In the genomic region with DNA sequence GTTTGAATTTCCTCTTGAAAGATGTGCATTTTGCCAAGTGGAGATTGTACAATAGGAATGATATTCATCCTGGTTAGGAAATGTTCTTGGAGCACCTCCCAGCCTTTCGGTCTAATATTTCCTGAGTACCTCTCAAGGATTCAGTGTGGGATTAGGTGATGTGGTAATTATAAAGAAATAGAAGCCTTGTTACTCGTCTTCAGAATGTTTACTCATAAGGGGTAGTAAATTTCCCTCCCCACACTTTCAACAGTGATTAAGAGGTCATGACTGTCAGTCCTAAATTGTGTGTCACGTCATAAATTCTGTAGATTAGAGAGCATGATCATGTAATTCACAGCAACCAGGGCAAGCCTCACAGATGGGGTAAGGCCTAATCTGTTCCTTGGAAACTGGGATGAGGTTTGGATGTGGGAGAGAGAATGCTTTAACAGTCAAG, we compare ENCODE assay signal across 10 cellular contexts.
DNase-seq lines count a peak whose midpoint lies in the region; ATAC-seq and TF ChIP-seq lines count a peak whose summit lies in the region.
"Had no signal": no experiment of that assay in that cellular context is flagged by ENCODE, and none has a peak within 500 bp of the region (broad histone marks: within the 10 kb centered on the region; RNA-seq: fewer than 3 reads in every experiment).

No MANE protein-coding gene starts in this region.

- H3K27ac ChIP-seq in uterus: peak overlapping the region; percentile 69 to 73

- POLR2A ChIA-PET in activated CD4-positive, alpha-beta T cell treated with anti-CD3 and anti-CD28 coated beads for 36 hours (lab: Charles Lee): no interaction called here

- intact Hi-C loops in activated CD4-positive, alpha-beta T cell treated with anti-CD3 and anti-CD28 coated beads for 36 hours (cut with DNase I, micrococcal nuclease): no loop called here
- intact Hi-C loops in uterus (cut with DNase I; ENCODE audit: low total_unique reads): no loop called here

- no peaks in the 10 kb centered on the region for H3K9me3 ChIP-seq in uterus

- TF ChIP-seq POLR2A in uterus (IDR thresholded peaks at IDR 0.05): no peak

- H3K9me3 Mint-ChIP-seq in activated CD4-positive, alpha-beta T cell treated with anti-CD3 and anti-CD28 coated beads for 36 hours (ENCODE audit: low read depth): no peaks in the 10 kb centered on the region
- H3K9me3 Mint-ChIP-seq: activated CD4-positive, alpha-beta T cell treated with anti-CD3 and anti-CD28 coated beads, Interleukin-2, amount 10 ng/mL, durations not matched to agents 24 days and 14 days had no signal

- H3K4me1 Mint-ChIP-seq in activated CD4-positive, alpha-beta T cell treated with anti-CD3 and anti-CD28 coated beads for 36 hours: peaks cover 24% of the 10 kb centered on the region
- H3K4me1 Mint-ChIP-seq: activated CD4-positive, alpha-beta T cell treated with anti-CD3 and anti-CD28 coated beads, Interleukin-2, amount 10 ng/mL, durations not matched to agents 24 days and 14 days had no signal

- no peaks in the 10 kb centered on the region for H3K36me3 Mint-ChIP-seq in activated CD4-positive, alpha-beta T cell treated with anti-CD3 and anti-CD28 coated beads for 36 hours (ENCODE audit: low read depth)

- no peak overlapping the region for H3K27ac Mint-ChIP-seq in activated CD4-positive, alpha-beta T cell treated with anti-CD3 and anti-CD28 coated beads for 36 hours
- H3K27ac Mint-ChIP-seq: activated CD4-positive, alpha-beta T cell treated with anti-CD3 and anti-CD28 coated beads, Interleukin-2, amount 10 ng/mL, durations not matched to agents 24 days and 14 days had no signal

- peaks cover 0 to 8% of the 10 kb centered on the region in 2 donors for H3K4me1 ChIP-seq in uterus

- CTCF ChIA-PET in activated CD4-positive, alpha-beta T cell treated with anti-CD3 and anti-CD28 coated beads for 36 hours (lab: Charles Lee): no interaction called here

- H3K27me3 ChIP-seq in uterus: no peaks in the 10 kb centered on the region

- H3K4me3 Mint-ChIP-seq in activated CD4-positive, alpha-beta T cell treated with anti-CD3 and anti-CD28 coated beads for 36 hours: no peak overlapping the region
- H3K4me3 Mint-ChIP-seq: activated CD4-positive, alpha-beta T cell treated with anti-CD3 and anti-CD28 coated beads, Interleukin-2, amount 10 ng/mL, durations not matched to agents 24 days and 14 days had no signal

- no peak for DNase-seq in activated CD4-positive, alpha-beta T cell treated with anti-CD3 and anti-CD28 coated beads for 36 hours
- DNase-seq in activated CD4-positive, alpha-beta T cell treated with anti-CD3 and anti-CD28 coated beads, Interleukin-2, amount 50 U/mL, for 1 hour: no peak
- peak; percentile 100 for DNase-seq in amniotic epithelial cell (ENCODE audit: low read depth)
- no peak for DNase-seq in left lobe of liver (ENCODE audit: low spot score)
- peak; percentile 61 to 86 for DNase-seq in uterus
- DNase-seq in HT-29 (ENCODE audit: low spot score): no peak
- no peak for DNase-seq in activated CD8-positive, alpha-beta memory T cell treated with anti-CD3 and anti-CD28 coated beads for 24 hours
- no peak for DNase-seq in activated gamma-delta T cell treated with Interleukin-2 at 50 U/mL for 16 hours
- DNase-seq: ACHN; activated CD4-positive, alpha-beta T cell treated with anti-CD3 and anti-CD28 coated beads, Interleukin-2, amount 10 ng/mL, durations not matched to agents 24 days and 14 days had no signal

- no peak for TF ChIP-seq CTCF in uterus (IDR thresholded peaks at IDR 0.05)

- no peaks in the 10 kb centered on the region for H3K27me3 Mint-ChIP-seq in activated CD4-positive, alpha-beta T cell treated with anti-CD3 and anti-CD28 coated beads for 36 hours
- H3K27me3 Mint-ChIP-seq: activated CD4-positive, alpha-beta T cell treated with anti-CD3 and anti-CD28 coated beads, Interleukin-2, amount 10 ng/mL, durations not matched to agents 24 days and 14 days had no signal

- no peak overlapping the region for H3K4me3 ChIP-seq in uterus

- peak; percentile 59 for ATAC-seq in activated CD4-positive, alpha-beta T cell treated with anti-CD3 and anti-CD28 coated beads for 36 hours
- ATAC-seq in left lobe of liver: peak; percentile 61

- H3K36me3 ChIP-seq in uterus: no peaks in the 10 kb centered on the region

Comparison
In these comparisons a context has a peak if more than half of its experiments do, and no peak if none do; other contexts are left out.
1. DNase-seq: peak in amniotic epithelial cell (single experiment) and uterus (2 of 2); none in activated CD4-positive, alpha-beta T cell treated with anti-CD3 and anti-CD28 coated beads for 36 hours (single experiment), activated CD4-positive, alpha-beta T cell treated with anti-CD3 and anti-CD28 coated beads, Interleukin-2, amount 50 U/mL, for 1 hour (single experiment), left lobe of liver (single experiment), HT-29 (single experiment), activated CD8-positive, alpha-beta memory T cell treated with anti-CD3 and anti-CD28 coated beads for 24 hours (single experiment) and activated gamma-delta T cell treated with Interleukin-2 at 50 U/mL for 16 hours (single experiment).